Comparison of ENCODE assay signal across 8 cellular contexts in the genomic region with DNA sequence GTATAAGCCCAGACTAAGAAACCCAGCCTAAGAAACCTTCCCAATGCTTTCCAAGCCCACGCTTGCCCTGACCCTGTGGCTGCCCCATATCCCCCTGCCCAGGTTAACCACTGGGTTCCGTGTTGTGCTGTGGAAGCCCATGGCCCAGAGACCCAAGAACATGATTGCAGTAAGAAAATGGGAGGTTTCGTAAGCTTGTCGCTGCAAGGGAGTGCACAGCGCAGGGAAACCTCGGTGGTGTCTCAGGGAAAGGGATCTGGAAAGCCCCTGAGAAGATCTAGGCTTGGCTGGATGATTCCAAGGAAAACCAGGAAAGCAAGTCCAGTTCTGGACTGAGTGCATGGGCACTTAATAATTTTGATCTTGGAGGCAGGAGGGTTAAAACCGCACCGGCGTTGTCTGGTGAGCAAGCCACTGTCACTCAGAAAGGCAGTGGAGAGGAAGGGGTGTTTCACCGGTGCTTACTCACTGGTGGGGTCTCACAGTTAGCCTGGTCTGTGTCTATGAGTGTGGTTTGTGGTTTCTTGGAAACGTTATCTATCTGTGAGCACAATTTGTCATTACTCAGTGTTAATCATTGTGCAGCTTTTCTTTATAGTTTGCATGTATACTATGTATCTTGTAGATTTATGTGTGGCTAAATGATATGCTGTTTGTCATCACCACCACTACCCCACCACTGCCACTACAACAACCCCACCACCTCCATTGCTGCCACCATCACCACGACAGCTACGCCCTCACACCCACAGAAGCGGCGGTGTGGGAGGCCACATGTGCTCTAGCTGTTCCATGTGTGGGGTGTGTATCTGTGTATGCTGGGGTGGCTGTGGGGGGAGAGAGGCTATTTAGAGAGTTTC. TPM values are rescaled to one million over a fixed set of nuclear protein-coding genes. Genes with fewer than 3 reads are reported as not detected.
DNase-seq lines count a peak whose midpoint lies in the region; ATAC-seq and TF ChIP-seq lines count a peak whose summit lies in the region.

No MANE protein-coding gene starts in this region.

- H3K9me3 Mint-ChIP-seq in CD8-positive, alpha-beta T cell: no peaks in the 10 kb centered on the region

- H3K79me2 ChIP-seq in hepatocyte: no peaks in the 10 kb centered on the region

- H4K91ac ChIP-seq in mesenchymal stem cell (ENCODE audit: low read length): peak overlapping the region; percentile 73

- no peaks in the 10 kb centered on the region for H3K36me3 ChIP-seq in CD8-positive, alpha-beta T cell (ENCODE audit: insufficient read depth, low read length)
- H3K36me3 ChIP-seq in KOPT-K1 (ENCODE audit: insufficient read depth, low read length) (no peaks in the 10 kb centered on the region), adrenal gland (replicated peaks in 1 of 2) (no peaks in the 10 kb centered on the region), mesenchymal stem cell (ENCODE audit: control insufficient read depth in 1 of 2, insufficient read depth in 2 of 2, low read depth in 1 of 2, low read length in 2 of 2) (no peaks in the 10 kb centered on the region), hepatocyte (replicated peaks; ENCODE audit: insufficient read depth, low read depth) (no peaks in the 10 kb centered on the region)

- no peak overlapping the region for H3K27ac ChIP-seq in CD8-positive, alpha-beta T cell (ENCODE audit: low read depth, low read length)
- H3K27ac ChIP-seq in KOPT-K1 (ENCODE audit: low read depth, low read length, poor library complexity, severe bottlenecking) (peak overlapping the region; percentile 79), adrenal gland (peak overlapping the region in 1 of 5 donors; percentile 30), mesenchymal stem cell (ENCODE audit: low read length, poor library complexity, severe bottlenecking) (no peak overlapping the region), substantia nigra (ENCODE audit: low read depth, low read length, poor library complexity, severe bottlenecking) (no peak overlapping the region), hepatocyte (no peak overlapping the region)

- no peaks in the 10 kb centered on the region for H3K79me1 ChIP-seq in mesenchymal stem cell (replicated peaks; ENCODE audit: low read length, poor library complexity, severe bottlenecking)

- CTCF ChIA-PET in CD8-positive, alpha-beta T cell (lab: Charles Lee): interaction anchor here (0.8 to 38.2 kb wide), 5 partner anchors 11 to 155 kb away, joined by 3 to 1504 read pairs (median 4); a partner anchor contains a TSS

- no peak overlapping the region for H3K27ac Mint-ChIP-seq in CD8-positive, alpha-beta T cell

- peaks cover under 1% of the 10 kb centered on the region for H3K27me3 Mint-ChIP-seq in CD8-positive, alpha-beta T cell (ENCODE audit: low read depth)

- H2AK5ac ChIP-seq in mesenchymal stem cell (ENCODE audit: low read length, severe bottlenecking): no peak overlapping the region

- peak overlapping the region; percentile 10 for H3K9ac ChIP-seq in mesenchymal stem cell (ENCODE audit: low read length)

- peak overlapping the region; percentile 29 for H2BK120ac ChIP-seq in mesenchymal stem cell (ENCODE audit: low read depth, low read length)

- peak; percentile 76 for ATAC-seq in CD8-positive, alpha-beta T cell

- H3K4ac ChIP-seq in mesenchymal stem cell (ENCODE audit: low read depth in 1 of 2, low read length in 2 of 2): peak overlapping the region in 1 of 2 experiments; percentile 34

- no peak overlapping the region for H3K23ac ChIP-seq in mesenchymal stem cell (ENCODE audit: low read length in 2 of 2)

- peak in 4 of 7 experiments; percentile 26 to 68 (median 49) for DNase-seq in CD8-positive, alpha-beta T cell
- peak in 4 of 7 donors; percentile 1 to 38 (median 8) for DNase-seq in adrenal gland
- peak; percentile 94 for DNase-seq in mesenchymal stem cell
- no peak for DNase-seq in NCI-H524 (lab: John Stamatoyannopoulos, UW)
- DNase-seq in GM20000 (ENCODE audit: low spot score): no peak
- no peak for DNase-seq in substantia nigra (lab: John Stamatoyannopoulos, UW)
- no peak for DNase-seq in hepatocyte (ENCODE audit: low spot score)

- no peak overlapping the region for H3K14ac ChIP-seq in mesenchymal stem cell (ENCODE audit: low read length in 2 of 2)

- no peak for TF ChIP-seq CTCF in CD8-positive, alpha-beta T cell (IDR thresholded peaks at IDR 0.05)
- TF ChIP-seq CTCF in adrenal gland (IDR thresholded peaks at IDR 0.05): no peak
- TF ChIP-seq CTCF in GM20000 (IDR thresholded peaks at IDR 0.05; ENCODE audit: extremely low read depth, missing control alignments): no peak
- no peak for TF ChIP-seq CTCF in hepatocyte (IDR thresholded peaks at IDR 0.05; ENCODE audit: poor library complexity)

- no peaks in the 10 kb centered on the region for H3K9me2 ChIP-seq in hepatocyte (replicated peaks; ENCODE audit: insufficient read depth)

- H4K20me1 ChIP-seq in hepatocyte (ENCODE audit: insufficient read depth, poor library complexity, severe bottlenecking): no peaks in the 10 kb centered on the region

- H2BK15ac ChIP-seq in mesenchymal stem cell (ENCODE audit: low read depth, poor library complexity, severe bottlenecking): no peak overlapping the region

- peak overlapping the region; percentile 89 to 95 for H2BK12ac ChIP-seq in mesenchymal stem cell (ENCODE audit: low read length in 2 of 2)

- H3K18ac ChIP-seq in mesenchymal stem cell (ENCODE audit: low read depth in 1 of 2, low read length in 2 of 2): peak overlapping the region; percentile 68 to 83

- no peaks in the 10 kb centered on the region for H3K36me3 Mint-ChIP-seq in CD8-positive, alpha-beta T cell

- H3K4me3 Mint-ChIP-seq in CD8-positive, alpha-beta T cell: no peak overlapping the region

- no peaks in the 10 kb centered on the region for H3K27me3 ChIP-seq in CD8-positive, alpha-beta T cell (ENCODE audit: insufficient read depth, low read length)
- H3K27me3 ChIP-seq in adrenal gland (no peaks in the 10 kb centered on the region), mesenchymal stem cell (ENCODE audit: control insufficient read depth in 1 of 2, insufficient read depth in 1 of 2, low read length in 2 of 2) (peaks cover 35 to 37% of the 10 kb centered on the region in 2 experiments), hepatocyte (peaks cover 7% of the 10 kb centered on the region)

- H2AFZ ChIP-seq in mesenchymal stem cell (ENCODE audit: low read depth, low read length): no peak overlapping the region
- H2AFZ ChIP-seq in hepatocyte: no peak overlapping the region

- H3K9me3 ChIP-seq in CD8-positive, alpha-beta T cell (ENCODE audit: low read length): no peaks in the 10 kb centered on the region
- H3K9me3 ChIP-seq in KOPT-K1 (ENCODE audit: insufficient read depth, low read length, poor library complexity, severe bottlenecking) (no peaks in the 10 kb centered on the region), adrenal gland (replicated peaks in 1 of 3) (no peaks in the 10 kb centered on the region), mesenchymal stem cell (ENCODE audit: control insufficient read depth, low read length) (no peaks in the 10 kb centered on the region), hepatocyte (ENCODE audit: low read depth) (no peaks in the 10 kb centered on the region)

- POLR2A ChIA-PET in CD8-positive, alpha-beta T cell (lab: Charles Lee): interaction anchor here (1.2 kb wide), 1 partner anchor 157 kb away, joined by 4 read pairs; no protein-coding TSS in a partner anchor

- TF ChIP-seq POLR2A in adrenal gland (IDR thresholded peaks at IDR 0.05): no peak

- peaks cover 34% of the 10 kb centered on the region for H3K4me1 Mint-ChIP-seq in CD8-positive, alpha-beta T cell (ENCODE audit: low read depth)

- peaks cover 13% of the 10 kb centered on the region for H3K4me1 ChIP-seq in CD8-positive, alpha-beta T cell (ENCODE audit: insufficient read depth, low read length)
- H3K4me1 ChIP-seq in adrenal gland (replicated peaks in 1 of 2) (peaks cover 9 to 36% of the 10 kb centered on the region in 2 donors), mesenchymal stem cell (ENCODE audit: control insufficient read depth, insufficient read depth, low read depth, low read length) (peaks cover 31% of the 10 kb centered on the region), hepatocyte (ENCODE audit: insufficient read depth) (peaks cover 15% of the 10 kb centered on the region)

- WGBS in adrenal gland, 4 donors: 69 to 82% (median 71%) methylated on average over 15 of the region's 15 CpGs
- 11% methylated on average over 13 of the region's 15 CpGs for whole genome bisulfite sequencing in mesenchymal stem cell
- WGBS in hepatocyte (ENCODE audit: low lambda C conversion rate, missing lambda C conversion rate): 73% methylated on average over 15 of the region's 15 CpGs

- intact Hi-C loops in CD8-positive, alpha-beta T cell (cut with DNase I, micrococcal nuclease): no loop called here
- intact Hi-C loops in adrenal gland (cut with DNase I): no loop called here

- no peak overlapping the region for H3K4me2 ChIP-seq in mesenchymal stem cell (ENCODE audit: low read length, poor library complexity, severe bottlenecking)
- H3K4me2 ChIP-seq in hepatocyte: no peak overlapping the region

- no peak overlapping the region for H3K4me3 ChIP-seq in CD8-positive, alpha-beta T cell (ENCODE audit: low read depth, low read length)
- H3K4me3 ChIP-seq in adrenal gland (no peak overlapping the region), mesenchymal stem cell (ENCODE audit: insufficient read depth in 1 of 2, low read depth in 1 of 2, low read length in 2 of 2) (no peak overlapping the region), hepatocyte (no peak overlapping the region)

- no peak overlapping the region for H2BK5ac ChIP-seq in mesenchymal stem cell (ENCODE audit: low read depth, low read length, poor library complexity, severe bottlenecking)

- peak overlapping the region; percentile 59 for H4K8ac ChIP-seq in mesenchymal stem cell (ENCODE audit: low read length)

RNA-seq across cellular contexts. Expression of a gene that starts 53.3 kb away (rescaled TPM):
- total RNA-seq in CD8-positive, alpha-beta T cell: 1 to 10 TPM; 2.4 to 3.6 TPM
- 10 to 100 TPM; 11.0 to 16.9 (median 13.7) TPM for total RNA-seq in adrenal gland
- polyA plus RNA-seq in adrenal gland: 1 to 10 TPM; 3.3 to 6.4 (median 3.9) TPM
- polyA plus RNA-seq in mesenchymal stem cell (2013, experiment 1 of 2): 4.6 TPM
- 5.2 TPM for polyA plus RNA-seq in mesenchymal stem cell (2013, experiment 2 of 2)
- total RNA-seq in hepatocyte: 15.0 and 25.0 TPM in 2 replicates
- polyA plus RNA-seq in hepatocyte: 8.8 and 11.2 TPM in 2 replicates

Comparison
In these comparisons a context has a peak if more than half of its experiments do, and no peak if none do; other contexts are left out.
1. DNase-seq: peak in CD8-positive, alpha-beta T cell (4 of 7), adrenal gland (4 of 7) and mesenchymal stem cell (single experiment); none in NCI-H524 (0 of 2), GM20000 (single experiment), substantia nigra (0 of 49) and hepatocyte (single experiment).